17 cellular contexts compared by ENCODE assay signal in genomic region chrY:9968381-9968780, GRCh38.
DNase-seq lines count a peak whose midpoint lies in the region; ATAC-seq and TF ChIP-seq lines count a peak whose summit lies in the region.
"Had no signal": no experiment of that assay in that cellular context is flagged by ENCODE, and none has a peak within 500 bp of the region (broad histone marks: within the 10 kb centered on the region; RNA-seq: fewer than 3 reads in every experiment).

No MANE protein-coding gene starts in this region.

- DNase-seq in COR-L47 (lab: John Stamatoyannopoulos, UW) (peak; percentile 0), LNCaP clone FGC (ENCODE audit: low read depth) (no peak), upper lobe of left lung (no peak), dermis blood vessel endothelial cell (no peak)
- DNase-seq: AML-193; Calu3; CD4-positive, alpha-beta memory T cell; DMS79 treated with DMSO at 0.1 percent for 48 hours; EL; HCEC 1CT had no signal

- TF ChIP-seq EP300 in upper lobe of left lung (IDR thresholded peaks at IDR 0.05) = no peak

- H3K27me3 ChIP-seq in upper lobe of left lung = no peaks in the 10 kb centered on the region
- H3K27me3 ChIP-seq: BLaER1 had no signal

- no peak overlapping the region for H3K4me3 ChIP-seq in LNCaP clone FGC (ENCODE audit: low read depth, low read length)
- no peak overlapping the region for H3K4me3 ChIP-seq in upper lobe of left lung
- H3K4me3 ChIP-seq: A549, BLaER1, GM12878, GM23338 had no signal

- ATAC-seq in upper lobe of left lung (ENCODE audit: low FRiP score in 2 of 2) (no peak), GM18520 (IDR thresholded peaks at IDR 0.05; ENCODE audit: unreplicated experiment) (no peak), GM21528 (IDR thresholded peaks at IDR 0.05; ENCODE audit: low FRiP score, unreplicated experiment) (no peak)
- ATAC-seq: A549, GM12878, GM23338 had no signal

- H3K9me3 ChIP-seq in upper lobe of left lung = no peaks in the 10 kb centered on the region
- H3K9me3 ChIP-seq: A549, BLaER1 had no signal

- H3K4me1 ChIP-seq in upper lobe of left lung = no peaks in the 10 kb centered on the region
- H3K4me1 ChIP-seq: A549, BLaER1 had no signal

- peak; percentile 43; the same call in 1 of the 2 replicates for TF ChIP-seq CTCF in LNCaP clone FGC (IDR thresholded peaks at IDR 0.05; ENCODE audit: control insufficient read depth, extremely low read depth, insufficient read depth)
- peak; percentile 60 for TF ChIP-seq CTCF in VCaP (conservative IDR thresholded peaks at IDR 0.05)
- TF ChIP-seq CTCF in upper lobe of left lung (IDR thresholded peaks at IDR 0.05) = no peak

- H3K36me3 ChIP-seq in upper lobe of left lung = no peaks in the 10 kb centered on the region
- H3K36me3 ChIP-seq: BLaER1 had no signal

- TF ChIP-seq POLR2A in upper lobe of left lung (IDR thresholded peaks at IDR 0.05) = no peak

- no peak overlapping the region for H3K27ac ChIP-seq in VCaP
- no peak overlapping the region for H3K27ac ChIP-seq in upper lobe of left lung
- H3K27ac ChIP-seq: A549, BLaER1 had no signal

- WGBS in upper lobe of left lung, 2 donors = 38% methylated on average over 1 of the region's 2 CpGs; no CpG with 5 or more reads in 1 of the 2 donors

Comparison
In these comparisons a context has a peak if more than half of its experiments do, and no peak if none do; other contexts are left out.
1. CTCF ChIP-seq: peak in LNCaP clone FGC (single experiment) and VCaP (single experiment); none in upper lobe of left lung (0 of 6).